Comparison of ENCODE assay signal across 1 cellular context in genomic region chr17:8152981-8153549, GRCh38.
TF ChIP-seq lines count a peak whose summit lies in the region.

No MANE protein-coding gene starts in this region.

TF ChIP-seq in liver, 16 proteins besides CTCF, POLR2A, EP300 and RAD21 (continued from another document):
- TF ChIP-seq ZBTB33 (IDR thresholded peaks at IDR 0.05), result no peak
- TF ChIP-seq TAF1 (conservative IDR thresholded peaks at IDR 0.05), result no peak
- no peak for TF ChIP-seq FOXA2 (IDR thresholded peaks at IDR 0.05)
